In genomic region chr9:37026085-37026935, GRCh38 we compare ENCODE assay signal across 8 cellular contexts. TPM values are rescaled to one million over a fixed set of nuclear protein-coding genes. Genes with fewer than 3 reads are reported as not detected.
A peak's percentile ranks its signal among the peaks of the same experiment; 100 is the strongest.
DNase-seq lines count a peak whose midpoint lies in the region; ATAC-seq and TF ChIP-seq lines count a peak whose summit lies in the region.

No MANE protein-coding gene starts in this region.

- no peaks in the 10 kb centered on the region; the same call in 1 of the 2 replicates for H3K4me1 ChIP-seq in HEK293 (ENCODE audit: control insufficient read depth, insufficient read depth, low read length)
- no peaks in the 10 kb centered on the region for H3K4me1 ChIP-seq in foreskin keratinocyte

- DNase-seq in DMS153 treated with DMSO at 0.1 percent for 48 hours (lab: John Stamatoyannopoulos, UW; ENCODE audit: unreplicated experiment) (peak; percentile 61), nephron progenitor cell (peak; percentile 22), LoVo (ENCODE audit: low spot score) (no peak), HT-29 (ENCODE audit: low spot score) (no peak), foreskin keratinocyte (no peak), A172 (ENCODE audit: low spot score) (no peak)
- peak; percentile 16 for DNase-seq in activated naive CD8-positive, alpha-beta T cell treated with anti-CD3 and anti-CD28 coated beads for 36 hours

- no peak for TF ChIP-seq CTCF in HEK293 (tag by site-specific recombination; IDR thresholded peaks at IDR 0.05)
- no peak for TF ChIP-seq CTCF in nephron progenitor cell (IDR thresholded peaks at IDR 0.05)
- TF ChIP-seq CTCF in foreskin keratinocyte (conservative IDR thresholded peaks at IDR 0.05), result no peak

- H3K9me3 Mint-ChIP-seq in activated naive CD8-positive, alpha-beta T cell treated with anti-CD3 and anti-CD28 coated beads for 36 hours, result no peaks in the 10 kb centered on the region
- H3K9me3 Mint-ChIP-seq in nephron progenitor cell, result peaks cover 13% of the 10 kb centered on the region

- CTCF ChIA-PET in HEK293 (lab: Yijun Ruan, JAX), result interaction anchor here (0.6 to 1.0 kb wide), 3 partner anchors 31 to 289 kb away, joined by 3 to 4 read pairs (median 3); no protein-coding TSS in a partner anchor

- peaks cover 30% of the 10 kb centered on the region for H3K4me1 Mint-ChIP-seq in activated naive CD8-positive, alpha-beta T cell treated with anti-CD3 and anti-CD28 coated beads for 36 hours
- H3K4me1 Mint-ChIP-seq in nephron progenitor cell, result peaks cover 10% of the 10 kb centered on the region

- no peak overlapping the region for H3K27ac ChIP-seq in HEK293 (ENCODE audit: extremely low read depth, low read depth, low read length)
- H3K27ac ChIP-seq in foreskin keratinocyte, result no peak overlapping the region

- POLR2A ChIA-PET in HEK293 (lab: Yijun Ruan, JAX), result interaction anchor here (0.8 to 2.2 kb wide), 2 partner anchors 30 to 54 kb away, joined by 3 to 11 read pairs; no protein-coding TSS in a partner anchor

- H3K36me3 Mint-ChIP-seq in activated naive CD8-positive, alpha-beta T cell treated with anti-CD3 and anti-CD28 coated beads for 36 hours, result no peaks in the 10 kb centered on the region
- H3K36me3 Mint-ChIP-seq in nephron progenitor cell (ENCODE audit: low read depth), result peaks cover 5% of the 10 kb centered on the region

- H3K36me3 ChIP-seq in HEK293 (ENCODE audit: control insufficient read depth in 2 of 2, insufficient read depth in 1 of 2, low read length in 2 of 2), result no peaks in the 10 kb centered on the region

- peak overlapping the region; percentile 77 for H3K4me3 Mint-ChIP-seq in activated naive CD8-positive, alpha-beta T cell treated with anti-CD3 and anti-CD28 coated beads for 36 hours
- no peak overlapping the region for H3K4me3 Mint-ChIP-seq in nephron progenitor cell

- H3K27me3 Mint-ChIP-seq in activated naive CD8-positive, alpha-beta T cell treated with anti-CD3 and anti-CD28 coated beads for 36 hours, result peaks cover 96% of the 10 kb centered on the region
- H3K27me3 Mint-ChIP-seq in nephron progenitor cell (ENCODE audit: low read depth, poor library complexity), result peaks cover 100% of the 10 kb centered on the region

- H3K27ac Mint-ChIP-seq in activated naive CD8-positive, alpha-beta T cell treated with anti-CD3 and anti-CD28 coated beads for 36 hours, result peak overlapping the region; percentile 28
- H3K27ac Mint-ChIP-seq in nephron progenitor cell, result no peak overlapping the region

- no peak for ATAC-seq in foreskin keratinocyte

- peaks cover 100% of the 10 kb centered on the region for H3K27me3 ChIP-seq in foreskin keratinocyte

- peak overlapping the region; percentile 39 for H3K4me3 ChIP-seq in HEK293 (ENCODE audit: low read depth, low read length)

- no peaks in the 10 kb centered on the region for H3K9me3 ChIP-seq in HEK293 (ENCODE audit: control insufficient read depth, insufficient read depth, low read depth, low read length)

TF ChIP-seq in HEK293, 187 proteins besides CTCF, POLR2A, EP300 and RAD21:
- TF ChIP-seq ZFHX2 (tag by site-specific recombination; conservative IDR thresholded peaks at IDR 0.05) (peak; percentile 52), ZNF16 (tag by site-specific recombination; IDR thresholded peaks at IDR 0.05; ENCODE audit: low read depth) (no peak), EGR2 (tag by site-specific recombination; IDR thresholded peaks at IDR 0.05; ENCODE audit: low read depth) (0 out of 2 replicates have a peak, but pooled peaks have one; percentile 9), OSR2 (tag by site-specific recombination; IDR thresholded peaks at IDR 0.05) (no peak)
TF ChIP-seq in HEK293: peak in this region for 2.

RNA-seq across cellular contexts. Expression of gene PAX5, which starts 7.8 kb away (rescaled TPM):
- total RNA-seq in activated naive CD8-positive, alpha-beta T cell treated with anti-CD3 and anti-CD28 coated beads for 36 hours, result 1 to 10 TPM; 2.2 to 2.4 TPM
- not detected in 2 replicates for total RNA-seq in HT-29 (2014; rRNA removed; shearing (Covaris generic))
- total RNA-seq in foreskin keratinocyte, result under 0.01 and 0.03 TPM in 2 replicates
- not detected in 2 replicates for polyA plus RNA-seq in foreskin keratinocyte
- total RNA-seq in A172 (2014; rRNA removed; shearing (Covaris generic)), result 0.03 TPM in 1 of 2 replicates, not detected in the other

Comparison
In these comparisons a context has a peak if more than half of its experiments do, and no peak if none do; other contexts are left out.
1. DNase-seq: peak in DMS153 treated with DMSO at 0.1 percent for 48 hours (single experiment), activated naive CD8-positive, alpha-beta T cell treated with anti-CD3 and anti-CD28 coated beads for 36 hours (single experiment) and nephron progenitor cell (single experiment); none in LoVo (single experiment), HT-29 (single experiment), foreskin keratinocyte (0 of 2) and A172 (single experiment).